8 cellular contexts compared by ENCODE assay signal in genomic region chr3:58824285-58824684, GRCh38.
DNase-seq lines count a peak whose midpoint lies in the region; ATAC-seq and TF ChIP-seq lines count a peak whose summit lies in the region.

No MANE protein-coding gene starts in this region.

- no peak overlapping the region for H3K4me3 ChIP-seq in GM12875 (ENCODE audit: low read depth, low read length)

- DNase-seq in AML-193 (lab: John Stamatoyannopoulos, UW), result peak; percentile 28 to 47
- peak; percentile 54 to 73 for DNase-seq in NCI-H524 (lab: John Stamatoyannopoulos, UW)
- peak in 49 of 58 donors; percentile 2 to 82 (median 33) for DNase-seq in anterior cingulate cortex (lab: John Stamatoyannopoulos, UW)
- DNase-seq in inferior parietal cortex (ENCODE audit: extremely low spot score), result peak; percentile 77
- peak; percentile 49 for DNase-seq in stimulated activated naive CD8-positive, alpha-beta T cell treated with anti-CD3 and anti-CD28 coated beads, Interleukin-15, Interleukin-2, amounts not matched to agents 100 U/mL and 50 U/mL, for 24 hours
- no peak for DNase-seq in stimulated activated naive CD4-positive, alpha-beta T cell treated with Interleukin-2 at 50 U/mL for 16 hours (lab: John Stamatoyannopoulos, UW)

- no peak for ATAC-seq in stimulated activated naive CD8-positive, alpha-beta T cell treated with anti-CD3 and anti-CD28 coated beads, Interleukin-15, Interleukin-2, amounts not matched to agents 100 U/mL and 50 U/mL, for 24 hours
- ATAC-seq in HG03521 (IDR thresholded peaks at IDR 0.05; ENCODE audit: unreplicated experiment), result no peak

- peak; percentile 50; the same call in 1 of the 2 replicates for TF ChIP-seq CTCF in GM12875 (IDR thresholded peaks at IDR 0.05; ENCODE audit: borderline replicate concordance, insufficient read depth, low read depth, low read length)
